ENCODE assay signal across 1 cellular context in the genomic region with DNA sequence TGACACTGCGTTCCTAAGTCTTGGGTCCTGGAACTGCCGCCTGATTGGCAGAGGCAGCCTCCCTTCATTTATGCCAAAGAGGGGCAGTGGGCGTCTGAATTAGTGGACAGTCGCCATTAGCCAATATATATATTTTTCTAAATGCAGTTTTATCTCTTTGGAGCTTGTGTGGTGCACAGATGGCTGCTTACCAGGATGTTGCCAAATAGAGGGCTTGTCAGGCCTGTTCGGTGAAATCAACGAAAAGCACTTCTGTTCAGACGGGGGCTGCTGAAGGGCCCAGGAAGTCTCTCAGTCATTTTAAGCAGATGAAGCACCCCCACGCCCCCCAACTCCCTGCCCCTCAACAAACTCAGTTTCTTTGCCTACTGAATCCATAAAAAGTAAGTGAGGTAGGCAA.
TF ChIP-seq lines count a peak whose summit lies in the region.

No MANE protein-coding gene starts in this region.

TF ChIP-seq in HepG2, 621 proteins besides CTCF, POLR2A, EP300 and RAD21 (continued from another document):
- TF ChIP-seq, protein P1, sequence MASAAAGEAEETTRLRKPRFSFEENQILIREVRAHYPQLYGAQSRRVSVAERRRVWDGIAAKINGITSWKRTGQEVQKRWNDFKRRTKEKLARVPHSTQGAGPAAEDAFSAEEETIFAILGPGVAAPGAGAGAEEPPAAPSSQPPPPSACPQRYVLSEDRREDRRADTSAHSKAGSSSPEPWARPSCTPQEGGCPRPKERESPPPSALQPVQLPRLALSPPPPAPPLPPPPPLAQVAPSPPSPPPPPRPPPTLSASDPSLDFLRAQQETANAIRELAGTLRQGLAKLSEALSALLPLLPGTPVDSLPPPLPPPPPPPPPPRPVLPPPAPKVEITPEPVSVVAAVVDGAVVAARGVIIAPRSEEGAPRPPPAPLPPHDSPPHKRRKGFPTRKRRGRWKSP (CRISPR knock-in tag; IDR thresholded peaks at IDR 0.05): no peak
- TF ChIP-seq NKX3-1 (CRISPR knock-in tag; IDR thresholded peaks at IDR 0.05) (no peak), FOSL2 (CRISPR knock-in tag; IDR thresholded peaks at IDR 0.05) (no peak), MEIS1 (CRISPR knock-in tag; IDR thresholded peaks at IDR 0.05; ENCODE audit: borderline replicate concordance) (no peak), ZNF17 (CRISPR knock-in tag; IDR thresholded peaks at IDR 0.05) (no peak), CERS6 (CRISPR knock-in tag; IDR thresholded peaks at IDR 0.05) (no peak), LBX2 (CRISPR knock-in tag; IDR thresholded peaks at IDR 0.05; ENCODE audit: borderline replicate concordance) (no peak), RBAK (CRISPR knock-in tag; IDR thresholded peaks at IDR 0.05) (no peak)
